Comparison of ENCODE assay signal across 11 cellular contexts in the genomic region with DNA sequence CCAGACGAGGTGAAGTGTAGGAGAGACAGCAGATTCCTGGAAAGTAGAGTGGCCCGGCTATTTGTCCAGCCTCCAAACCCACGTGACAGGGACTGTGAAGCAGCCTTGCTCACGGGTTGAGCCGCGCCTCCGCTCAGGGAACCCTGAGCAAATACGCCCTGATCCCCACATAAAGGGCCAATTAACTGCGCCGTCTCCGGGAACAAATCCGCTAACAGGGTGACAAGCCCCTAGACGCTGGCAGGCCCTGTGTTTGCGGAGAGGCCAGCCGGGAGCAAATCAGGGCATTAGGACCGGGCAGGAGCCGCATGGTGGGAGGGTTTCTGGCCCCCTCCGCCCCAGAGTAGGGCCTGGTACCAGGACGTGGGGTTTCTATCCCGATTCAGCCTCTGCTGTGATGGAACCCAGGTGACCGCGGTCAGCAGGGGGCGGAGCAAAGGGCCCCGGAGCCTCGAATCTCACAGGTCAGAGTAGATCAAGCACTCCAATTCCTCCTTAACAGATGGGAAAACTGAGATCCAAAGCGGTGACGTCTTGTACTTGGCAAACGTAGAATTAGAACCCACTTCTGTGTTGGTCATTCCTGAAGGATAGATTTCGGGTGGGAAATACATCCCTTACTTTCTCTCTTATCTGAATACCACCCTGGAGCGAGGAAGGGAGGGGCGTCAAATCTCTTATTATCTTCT. TPM values are rescaled to one million over a fixed set of nuclear protein-coding genes. Genes with fewer than 3 reads are reported as not detected.
DNase-seq lines count a peak whose midpoint lies in the region; TF ChIP-seq lines count a peak whose summit lies in the region.
"Had no signal": no experiment of that assay in that cellular context is flagged by ENCODE, and none has a peak within 500 bp of the region (broad histone marks: within the 10 kb centered on the region; RNA-seq: fewer than 3 reads in every experiment).

No MANE protein-coding gene starts in this region.

- DNase-seq in AG09309 (ENCODE audit: low read depth) (no peak), NCI-H2196 treated with DMSO at 0.1 percent for 48 hours (lab: John Stamatoyannopoulos, UW; ENCODE audit: unreplicated experiment) (peak; percentile 32), esophagus muscularis mucosa (ENCODE audit: extremely low spot score) (no peak), myocyte (ENCODE audit: low read depth) (peak; percentile 44), SK-N-DZ (ENCODE audit: low spot score) (no peak), NAMALWA (ENCODE audit: low spot score) (no peak), NCI-H510A (lab: John Stamatoyannopoulos, UW) (no peak), NCI-H1436 (lab: John Stamatoyannopoulos, UW) (no peak)
- DNase-seq: effector CD8-positive, alpha-beta T cell; stimulated activated CD4-positive, alpha-beta T cell treated with anti-CD3 and anti-CD28 coated beads, Interleukin-4, amount 100 ng/mL, for 24 hours had no signal

- no peaks in the 10 kb centered on the region for H3K36me3 ChIP-seq in esophagus muscularis mucosa

- peak overlapping the region; percentile 14 for H3K4me3 ChIP-seq in AG09309 (ENCODE audit: control insufficient read depth, low read depth, low read length)
- peak overlapping the region; percentile 27 to 53 (median 38) for H3K4me3 ChIP-seq in esophagus muscularis mucosa

- H3K27me3 ChIP-seq in esophagus muscularis mucosa = peaks cover 5 to 98% (median 72%) of the 10 kb centered on the region in 4 donors

- TF ChIP-seq CTCF in AG09309 (IDR thresholded peaks at IDR 0.05; ENCODE audit: control insufficient read depth, insufficient read depth, low read depth, low read length, missing control alignments) (no peak), esophagus muscularis mucosa (IDR thresholded peaks at IDR 0.05) (no peak)

- TF ChIP-seq EP300 in esophagus muscularis mucosa (IDR thresholded peaks at IDR 0.05) = no peak

- no peaks in the 10 kb centered on the region for H3K9me3 ChIP-seq in esophagus muscularis mucosa

- intact Hi-C loops in esophagus muscularis mucosa (cut with DNase I) = no loop called here

- peaks cover 40 to 57% (median 49%) of the 10 kb centered on the region in 4 donors for H3K4me1 ChIP-seq in esophagus muscularis mucosa

- TF ChIP-seq POLR2A in esophagus muscularis mucosa (IDR thresholded peaks at IDR 0.05; ENCODE audit: low read depth) = no peak

- H3K27ac ChIP-seq in esophagus muscularis mucosa (replicated peaks in 1 of 4) = no peak overlapping the region

- 4% methylated on average over 24 of the region's 31 CpGs for WGBS in esophagus muscularis mucosa

RNA-seq across cellular contexts. Expression of a gene that starts 2.0 kb away (rescaled TPM):
- total RNA-seq in esophagus muscularis mucosa (10 to 100 TPM in 1 of 4 donors, 1 to 10 TPM in 3; 5.0 to 10.8 (median 8.5) TPM), myocyte (14.1 and 17.0 TPM in 2 replicates)
- polyA plus RNA-seq in myocyte (2012) = 10.9 TPM
- polyA plus RNA-seq in SK-N-DZ (2014; cell fraction: cytosol; rRNA removed) = 1.0 and 3.2 TPM in 2 replicates
- polyA plus RNA-seq in SK-N-DZ (2014; cell fraction: nucleus; rRNA removed) = 22.4 and 37.0 TPM in 2 replicates

RNA-seq across cellular contexts. Expression of a gene that starts 34.4 kb away (rescaled TPM):
- total RNA-seq in esophagus muscularis mucosa (10 to 100 TPM; 16.2 to 49.8 (median 36.7) TPM), myocyte (3.4 and 10.5 TPM in 2 replicates)
- polyA plus RNA-seq in myocyte (2012) = 6.1 TPM
- polyA plus RNA-seq in SK-N-DZ (2014; cell fraction: cytosol; rRNA removed) = not detected in 2 replicates
- not detected in 2 replicates for polyA plus RNA-seq in SK-N-DZ (2014; cell fraction: nucleus; rRNA removed)

RNA-seq across cellular contexts. Expression of a gene that starts 55.8 kb away (rescaled TPM):
- not detected for total RNA-seq in esophagus muscularis mucosa
- total RNA-seq in myocyte = not detected in 2 replicates
- polyA plus RNA-seq in myocyte (2012) = not detected
- not detected in 2 replicates for polyA plus RNA-seq in SK-N-DZ (2014; cell fraction: cytosol; rRNA removed)
- not detected in 2 replicates for polyA plus RNA-seq in SK-N-DZ (2014; cell fraction: nucleus; rRNA removed)
- total RNA-seq: T-helper 2 cell treated with Interferon-gamma antibody and Interleukin-4, amounts not matched to agents 100 ng/mL and 5 ng/mL, for 36 hours had no signal

Comparison
In these comparisons a context has a peak if more than half of its experiments do, and no peak if none do; other contexts are left out.
1. DNase-seq: peak in NCI-H2196 treated with DMSO at 0.1 percent for 48 hours (single experiment) and myocyte (single experiment); none in AG09309 (single experiment), esophagus muscularis mucosa (single experiment), SK-N-DZ (single experiment), NAMALWA (single experiment), NCI-H510A (single experiment) and NCI-H1436 (single experiment).